ENCODE assay signal across 28 cellular contexts in the genomic region with DNA sequence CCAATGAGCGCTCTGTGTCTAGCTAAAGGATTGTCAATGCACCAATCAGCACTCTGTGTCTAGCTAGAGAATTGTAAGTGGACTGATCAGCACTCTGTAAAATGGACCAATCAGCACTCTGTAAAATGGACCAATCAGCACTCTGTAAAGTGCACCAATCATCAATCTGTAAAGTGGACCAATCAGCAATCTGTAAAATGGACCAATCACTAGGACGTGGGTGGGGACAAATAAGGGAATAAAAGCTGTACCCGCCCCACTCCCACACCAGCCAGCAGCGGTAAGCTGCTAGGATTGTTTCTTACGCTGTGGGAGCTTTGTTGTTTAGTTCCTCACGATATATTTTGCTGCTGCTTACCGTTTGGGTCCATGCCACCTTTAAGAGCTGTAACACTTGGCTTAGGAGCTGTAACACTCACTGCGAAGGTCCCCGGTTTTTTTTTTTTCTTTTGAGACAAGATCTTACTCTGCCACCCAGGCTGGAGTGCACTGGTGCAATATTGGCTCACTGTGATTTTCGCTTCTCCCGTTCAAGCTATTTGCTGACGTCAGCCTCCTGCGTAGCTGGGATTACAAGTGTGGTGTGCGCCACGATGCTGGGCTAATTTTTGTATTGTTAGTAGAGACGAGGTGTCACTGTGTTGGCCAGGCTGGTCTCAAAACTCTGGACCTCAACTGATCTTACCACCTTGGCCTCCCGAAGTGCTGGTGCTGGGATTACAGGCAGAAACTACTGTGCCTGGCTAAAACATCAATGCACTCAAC.
"Had no signal": no experiment of that assay in that cellular context is flagged by ENCODE, and none has a peak within 500 bp of the region (broad histone marks: within the 10 kb centered on the region; RNA-seq: fewer than 3 reads in every experiment).

No MANE protein-coding gene starts in this region.

- H3K4me3 ChIP-seq: ascending aorta, esophagus muscularis mucosa, heart left ventricle, psoas muscle, smooth muscle cell, thyroid gland, upper lobe of right lung had no signal

- H3K4me1 ChIP-seq: ascending aorta, esophagus muscularis mucosa, foreskin keratinocyte, heart left ventricle, parathyroid adenoma, psoas muscle, thyroid gland, upper lobe of right lung had no signal

- H3K4me2 ChIP-seq: smooth muscle cell had no signal

- H3K9me3 ChIP-seq: ascending aorta, esophagus muscularis mucosa, heart left ventricle, psoas muscle, thyroid gland, upper lobe of right lung had no signal

- H3K36me3 ChIP-seq: ascending aorta, brain microvascular endothelial cell, esophagus muscularis mucosa, heart left ventricle, thyroid gland, upper lobe of right lung had no signal

- H3K27me3 ChIP-seq: ascending aorta, brain microvascular endothelial cell, esophagus muscularis mucosa, foreskin keratinocyte, heart left ventricle, thyroid gland, upper lobe of right lung had no signal

- ATAC-seq: foreskin keratinocyte; heart left ventricle; psoas muscle; stimulated activated memory B cell treated with anti-CD40 and anti-IgM and Interleukin-4, amounts not matched to agents 10 μg/mL and 1 μg/mL and 100 μg/mL, for 72 hours; stimulated activated naive CD8-positive, alpha-beta T cell treated with anti-CD3 and anti-CD28 coated beads, Interleukin-15, amount 100 ng/mL, for 72 hours; T-helper 17 cell; upper lobe of right lung; WTC11 had no signal

- DNase-seq: activated CD4-positive, alpha-beta memory T cell treated with anti-CD3 and anti-CD28 coated beads, Interleukin-2, amount 10 ng/mL, durations not matched to agents 7 days and 5 days; activated CD4-positive, alpha-beta T cell treated with anti-CD3 and anti-CD28 coated beads for 1 hour; activated CD4-positive, alpha-beta T cell treated with anti-CD3 and anti-CD28 coated beads, Interleukin-2, amount 10 ng/mL, durations not matched to agents 7 days and 5 days; activated gamma-delta T cell; activated naive CD4-positive, alpha-beta T cell treated with anti-CD3 and anti-CD28 coated beads, Interleukin-2, amount 10 ng/mL, durations not matched to agents 7 days and 5 days; activated naive CD8-positive, alpha-beta T cell treated with anti-CD3 and anti-CD28 coated beads, Interleukin-2, amount 10 ng/mL, durations not matched to agents 7 days and 5 days; brain microvascular endothelial cell; foreskin keratinocyte; heart left ventricle; hypothalamus; immature natural killer cell; naive B cell; nephron progenitor cell; psoas muscle; stimulated activated CD4-positive, alpha-beta T cell treated with anti-CD3 and anti-CD28 coated beads, Interleukin-1b, Interleukin-23, amount 100 ng/mL, for 48 hours; stimulated activated CD4-positive, alpha-beta T cell treated with anti-CD3 and anti-CD28 coated beads, Interleukin-4, amount 100 ng/mL, for 4 hours; stimulated activated CD8-positive, alpha-beta memory T cell treated with anti-CD3 and anti-CD28 coated beads, Interleukin-4, amount 100 ng/mL, for 48 hours; stimulated activated naive CD8-positive, alpha-beta T cell treated with anti-CD3 and anti-CD28 coated beads, Interleukin-15, amount 100 ng/mL, for 72 hours; substantia nigra; T-helper 17 cell; thyroid gland; upper lobe of right lung had no signal

- H3K27ac ChIP-seq: ascending aorta, brain microvascular endothelial cell, esophagus muscularis mucosa, foreskin keratinocyte, heart left ventricle, parathyroid adenoma, psoas muscle, thyroid gland, upper lobe of right lung had no signal
